ENCODE assay signal across 20 cellular contexts in genomic region chr3:18394384-18394995, GRCh38. TPM values are rescaled to one million over a fixed set of nuclear protein-coding genes. Genes with fewer than 3 reads are reported as not detected.
DNase-seq lines count a peak whose midpoint lies in the region; ATAC-seq and TF ChIP-seq lines count a peak whose summit lies in the region.
"Had no signal": no experiment of that assay in that cellular context is flagged by ENCODE, and none has a peak within 500 bp of the region (broad histone marks: within the 10 kb centered on the region; RNA-seq: fewer than 3 reads in every experiment).

No MANE protein-coding gene starts in this region.

- no peak overlapping the region for H3K4me3 ChIP-seq in GM23338
- no peak overlapping the region for H3K4me3 ChIP-seq in SJCRH30
- no peak overlapping the region for H3K4me3 ChIP-seq in right atrium auricular region
- H3K4me3 ChIP-seq: prostate gland, upper lobe of right lung had no signal

- intact Hi-C loops in activated CD4-positive, alpha-beta T cell treated with anti-CD3 and anti-CD28 coated beads, Interleukin-2, amount 10 ng/mL, durations not matched to agents 24 days and 14 days (cut with micrococcal nuclease) = loop anchor here (2.0 kb wide), 1 partner anchor 16 kb away; no protein-coding TSS in a partner anchor

- H3K4me1 Mint-ChIP-seq in activated CD4-positive, alpha-beta T cell treated with anti-CD3 and anti-CD28 coated beads, Interleukin-2, amount 10 ng/mL, durations not matched to agents 24 days and 14 days = peaks cover 66% of the 10 kb centered on the region
- peaks cover 7% of the 10 kb centered on the region; the same call in 2 of the 3 replicates for H3K4me1 Mint-ChIP-seq in GM23338
- H3K4me1 Mint-ChIP-seq in nephron progenitor cell = no peaks in the 10 kb centered on the region

- no peaks in the 10 kb centered on the region for H4K20me1 ChIP-seq in GM23338 (replicated peaks; ENCODE audit: insufficient read depth)

- no peak for ATAC-seq in GM23338
- ATAC-seq in activated naive CD4-positive, alpha-beta T cell treated with anti-CD3 and anti-CD28 coated beads, Interleukin-2, amount 50 U/mL, for 72 hours = peak; percentile 47 to 80
- ATAC-seq in GM21528 (IDR thresholded peaks at IDR 0.05; ENCODE audit: low FRiP score, unreplicated experiment) = no peak
- ATAC-seq: Panc1, upper lobe of right lung had no signal

- H3K36me3 Mint-ChIP-seq in activated CD4-positive, alpha-beta T cell treated with anti-CD3 and anti-CD28 coated beads, Interleukin-2, amount 10 ng/mL, durations not matched to agents 24 days and 14 days (ENCODE audit: low read depth) = peaks cover 74% of the 10 kb centered on the region
- H3K36me3 Mint-ChIP-seq in GM23338 (ENCODE audit: low read depth) = peaks cover 11% of the 10 kb centered on the region
- peaks cover 32 to 84% of the 10 kb centered on the region in 2 donors for H3K36me3 Mint-ChIP-seq in activated naive CD4-positive, alpha-beta T cell treated with anti-CD3 and anti-CD28 coated beads, Interleukin-2, amount 50 U/mL, for 72 hours
- peaks cover 43% of the 10 kb centered on the region for H3K36me3 Mint-ChIP-seq in nephron progenitor cell (ENCODE audit: low read depth)

- no peaks in the 10 kb centered on the region for H3K27me3 Mint-ChIP-seq in activated CD4-positive, alpha-beta T cell treated with anti-CD3 and anti-CD28 coated beads, Interleukin-2, amount 10 ng/mL, durations not matched to agents 24 days and 14 days
- no peaks in the 10 kb centered on the region for H3K27me3 Mint-ChIP-seq in GM23338 (ENCODE audit: insufficient read depth, low read depth, poor library complexity)
- no peaks in the 10 kb centered on the region for H3K27me3 Mint-ChIP-seq in nephron progenitor cell (ENCODE audit: low read depth, poor library complexity)

- H3K27ac Mint-ChIP-seq in activated CD4-positive, alpha-beta T cell treated with anti-CD3 and anti-CD28 coated beads, Interleukin-2, amount 10 ng/mL, durations not matched to agents 24 days and 14 days = peak overlapping the region; percentile 85
- H3K27ac Mint-ChIP-seq in GM23338 = peak overlapping the region; percentile 39; the same call in 1 of the 2 replicates
- peak overlapping the region; percentile 40 to 91 for H3K27ac Mint-ChIP-seq in activated naive CD4-positive, alpha-beta T cell treated with anti-CD3 and anti-CD28 coated beads, Interleukin-2, amount 50 U/mL, for 72 hours
- peak overlapping the region; percentile 4 for H3K27ac Mint-ChIP-seq in nephron progenitor cell

- H3K79me2 ChIP-seq in GM23338 (replicated peaks; ENCODE audit: insufficient read depth) = no peaks in the 10 kb centered on the region

- no peaks in the 10 kb centered on the region for H3K9me3 ChIP-seq in SJCRH30 (replicated peaks)
- H3K9me3 ChIP-seq in right atrium auricular region = no peaks in the 10 kb centered on the region
- H3K9me3 ChIP-seq: Caco-2, prostate gland, upper lobe of right lung had no signal

- TF ChIP-seq CTCF in GM23338 (conservative IDR thresholded peaks at IDR 0.05; ENCODE audit: low read depth in 2 of 2) (no peak), nephron progenitor cell (IDR thresholded peaks at IDR 0.05) (no peak), right atrium auricular region (IDR thresholded peaks at IDR 0.05) (no peak)

- H3K27ac ChIP-seq in GM23338 (ENCODE audit: low read depth) (no peak overlapping the region), SJCRH30 (no peak overlapping the region), right atrium auricular region (no peak overlapping the region)
- H3K27ac ChIP-seq: brain microvascular endothelial cell, KMS-11, prostate gland, upper lobe of right lung had no signal

- H3K27me3 ChIP-seq in GM23338 (ENCODE audit: insufficient read depth) (no peaks in the 10 kb centered on the region), SJCRH30 (no peaks in the 10 kb centered on the region), right atrium auricular region (no peaks in the 10 kb centered on the region)
- H3K27me3 ChIP-seq: brain microvascular endothelial cell, upper lobe of right lung had no signal

- peaks cover under 1% of the 10 kb centered on the region for H3K9me3 Mint-ChIP-seq in activated CD4-positive, alpha-beta T cell treated with anti-CD3 and anti-CD28 coated beads, Interleukin-2, amount 10 ng/mL, durations not matched to agents 24 days and 14 days
- H3K9me3 Mint-ChIP-seq in GM23338 (no peaks in the 10 kb centered on the region), nephron progenitor cell (no peaks in the 10 kb centered on the region)
- H3K9me3 Mint-ChIP-seq in activated naive CD4-positive, alpha-beta T cell treated with anti-CD3 and anti-CD28 coated beads, Interleukin-2, amount 50 U/mL, for 72 hours = peaks cover 0 to 4% of the 10 kb centered on the region in 2 donors

- no peaks in the 10 kb centered on the region for H3F3A ChIP-seq in GM23338 (replicated peaks; ENCODE audit: low read depth)

- peak overlapping the region; percentile 67 for H3K4me3 Mint-ChIP-seq in activated CD4-positive, alpha-beta T cell treated with anti-CD3 and anti-CD28 coated beads, Interleukin-2, amount 10 ng/mL, durations not matched to agents 24 days and 14 days
- H3K4me3 Mint-ChIP-seq in GM23338 = no peak overlapping the region
- H3K4me3 Mint-ChIP-seq in nephron progenitor cell = no peak overlapping the region

- no peak for DNase-seq in activated CD4-positive, alpha-beta T cell treated with anti-CD3 and anti-CD28 coated beads, Interleukin-2, amount 10 ng/mL, durations not matched to agents 24 days and 14 days
- DNase-seq in activated CD4-positive, alpha-beta T cell treated with anti-CD3 and anti-CD28 coated beads, Interleukin-2, amount 50 U/mL, for 4 hours = no peak
- no peak for DNase-seq in GM23338 (ENCODE audit: low spot score)
- no peak for DNase-seq in activated naive CD4-positive, alpha-beta T cell treated with anti-CD3 and anti-CD28 coated beads, Interleukin-2, amount 50 U/mL, for 72 hours (ENCODE audit: low spot score in 2 of 2)
- DNase-seq in nephron progenitor cell = no peak
- no peak for DNase-seq in SJCRH30
- DNase-seq in right atrium auricular region (ENCODE audit: low spot score) = no peak
- DNase-seq: Caco-2; DND-41; head of caudate nucleus; NCI-H1436; NCI-H524; NK-92 treated with Interleukin-12 subunit alpha and Interleukin-12 subunit beta, amount 100 ng/mL, for 24 hours; SHP77 treated with DMSO at 0.1 percent for 48 hours; upper lobe of right lung had no signal

- H2AFZ ChIP-seq in GM23338 = no peak overlapping the region

- H3K4me1 ChIP-seq in GM23338 (ENCODE audit: insufficient read depth) (no peaks in the 10 kb centered on the region), SJCRH30 (no peaks in the 10 kb centered on the region), right atrium auricular region (no peaks in the 10 kb centered on the region)
- H3K4me1 ChIP-seq: prostate gland, upper lobe of right lung had no signal

- H3K36me3 ChIP-seq in GM23338 (ENCODE audit: insufficient read depth) = no peaks in the 10 kb centered on the region
- no peaks in the 10 kb centered on the region; the same call in 1 of the 2 replicates for H3K36me3 ChIP-seq in SJCRH30
- peaks cover 39% of the 10 kb centered on the region for H3K36me3 ChIP-seq in right atrium auricular region
- H3K36me3 ChIP-seq: brain microvascular endothelial cell, prostate gland had no signal

- H3K9me2 ChIP-seq in GM23338 (ENCODE audit: insufficient read depth) = no peaks in the 10 kb centered on the region

- H3K4me2 ChIP-seq in GM23338 = no peak overlapping the region
- H3K4me2 ChIP-seq: KMS-11 had no signal

TF ChIP-seq in GM23338, 12 proteins besides CTCF, POLR2A, EP300 and RAD21:
- no peak for TF ChIP-seq EZH2 (IDR thresholded peaks at IDR 0.05; ENCODE audit: low read depth, unreplicated experiment)
- no peak for TF ChIP-seq ETS1 (IDR thresholded peaks at IDR 0.05)
- TF ChIP-seq REST (IDR thresholded peaks at IDR 0.05; ENCODE audit: unreplicated experiment) = no peak
- no peak for TF ChIP-seq ZNF114 (CRISPR knock-in tag; IDR thresholded peaks at IDR 0.05)

RNA-seq across cellular contexts. Expression of gene SATB1, which starts 30.6 kb away (rescaled TPM):
- total RNA-seq in activated CD4-positive, alpha-beta T cell treated with anti-CD3 and anti-CD28 coated beads, Interleukin-2, amount 10 ng/mL, durations not matched to agents 24 days and 14 days = 561 and 571 TPM in 2 replicates
- 26.8 and 28.9 TPM in 2 replicates for total RNA-seq in GM23338 (2014; rRNA removed; shearing (Covaris generic))
- 17.0 and 17.4 TPM in 2 replicates for polyA plus RNA-seq in GM23338 (2016; fragmentation: Nextera tagmentation; extraction: Ambion mirVana)
- total RNA-seq in activated naive CD4-positive, alpha-beta T cell treated with anti-CD3 and anti-CD28 coated beads, Interleukin-2, amount 50 U/mL, for 72 hours = 100 to 1,000 TPM; 279 to 444 TPM
- 11.5 and 17.1 TPM in 2 replicates for total RNA-seq in SJCRH30 (2014; rRNA removed; shearing (Covaris generic))
- total RNA-seq in right atrium auricular region = 10 to 100 TPM; 41.6 to 45.2 TPM

Comparison
In these comparisons a context has a peak if more than half of its experiments do, and no peak if none do; other contexts are left out.
1. H3K27ac Mint-ChIP-seq: peak in every context shown above with its lines; median percentile 85 in activated CD4-positive, alpha-beta T cell treated with anti-CD3 and anti-CD28 coated beads, Interleukin-2, amount 10 ng/mL, durations not matched to agents 24 days and 14 days; 66 in activated naive CD4-positive, alpha-beta T cell treated with anti-CD3 and anti-CD28 coated beads, Interleukin-2, amount 50 U/mL, for 72 hours; 39 in GM23338; 4 in nephron progenitor cell.
2. ATAC-seq: peak in activated naive CD4-positive, alpha-beta T cell treated with anti-CD3 and anti-CD28 coated beads, Interleukin-2, amount 50 U/mL, for 72 hours (2 of 2); none in GM23338 (single experiment) and GM21528 (single experiment).